12 cellular contexts compared by ENCODE assay signal in the genomic region with DNA sequence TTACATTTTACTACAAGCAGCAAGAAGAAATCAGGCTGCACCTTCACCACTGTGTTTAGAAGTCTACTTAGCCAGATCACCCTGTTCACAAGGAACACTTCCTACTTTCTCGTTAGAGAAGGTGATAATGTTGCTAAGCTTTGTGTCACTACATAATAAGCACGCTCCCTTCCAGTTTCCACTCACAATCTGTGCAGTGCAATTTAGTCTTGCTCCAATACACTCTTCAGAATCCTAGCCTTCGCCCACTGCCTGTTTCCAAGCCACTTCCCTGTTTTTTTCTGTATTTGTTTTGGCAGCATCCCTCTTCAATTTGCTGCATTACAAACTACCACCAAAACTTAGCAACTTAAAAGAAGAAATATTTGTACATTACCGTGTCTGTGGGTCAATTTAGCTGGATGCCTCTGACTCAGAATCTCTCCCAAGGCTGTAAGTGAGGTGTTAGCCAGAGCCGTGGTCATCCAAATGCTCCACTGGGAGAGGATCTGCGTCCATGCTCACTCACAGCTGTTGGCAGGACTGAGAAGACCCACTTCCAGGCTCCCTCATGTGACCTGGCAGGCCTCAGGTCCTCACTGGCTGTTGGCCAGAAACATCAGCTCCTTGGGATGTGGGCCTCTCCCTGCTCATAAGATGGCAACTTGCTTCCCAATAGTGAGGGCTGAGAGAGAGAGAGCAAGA.
DNase-seq lines count a peak whose midpoint lies in the region; ATAC-seq lines count a peak whose summit lies in the region.
"Had no signal": no experiment of that assay in that cellular context is flagged by ENCODE, and none has a peak within 500 bp of the region (broad histone marks: within the 10 kb centered on the region; RNA-seq: fewer than 3 reads in every experiment).

No MANE protein-coding gene starts in this region.

- DNase-seq in AG08395 (ENCODE audit: low spot score) = peak; percentile 44
- peak; percentile 20 for DNase-seq in amniotic epithelial cell (ENCODE audit: low read depth)
- DNase-seq in head of caudate nucleus = peak in 34 of 42 donors; percentile 9 to 80 (median 46)
- peak in 9 of 10 donors; percentile 8 to 76 (median 43) for DNase-seq in posterior cingulate gyrus
- no peak for DNase-seq in activated gamma-delta T cell (lab: John Stamatoyannopoulos, UW)
- DNase-seq in NCI-H1048 (lab: John Stamatoyannopoulos, UW) = no peak
- no peak for DNase-seq in NK-92 treated with Interleukin-12 subunit alpha and Interleukin-12 subunit beta, amount 100 ng/mL, for 24 hours (lab: John Stamatoyannopoulos, UW)
- DNase-seq: activated B cell treated with CpG ODN at 0.5 μM for 24 hours; activated effector memory CD4-positive, alpha-beta T cell treated with Interleukin-2 at 50 U/mL for 16 hours; effector memory CD8-positive, alpha-beta T cell; islet precursor cell had no signal

- intact Hi-C loops in head of caudate nucleus (cut with DNase I) (no loop called here), posterior cingulate gyrus (cut with DNase I) (no loop called here)

- ATAC-seq in HG02610 (IDR thresholded peaks at IDR 0.05; ENCODE audit: unreplicated experiment) = no peak
- ATAC-seq: effector memory CD8-positive, alpha-beta T cell had no signal

Comparison
In these comparisons a context has a peak if more than half of its experiments do, and no peak if none do; other contexts are left out.
1. DNase-seq: peak in AG08395 (single experiment), amniotic epithelial cell (single experiment), head of caudate nucleus (34 of 42) and posterior cingulate gyrus (9 of 10); none in activated gamma-delta T cell (single experiment), NCI-H1048 (single experiment) and NK-92 treated with Interleukin-12 subunit alpha and Interleukin-12 subunit beta, amount 100 ng/mL, for 24 hours (single experiment).